Comparison of ENCODE assay signal across 1 cellular context in the genomic region with DNA sequence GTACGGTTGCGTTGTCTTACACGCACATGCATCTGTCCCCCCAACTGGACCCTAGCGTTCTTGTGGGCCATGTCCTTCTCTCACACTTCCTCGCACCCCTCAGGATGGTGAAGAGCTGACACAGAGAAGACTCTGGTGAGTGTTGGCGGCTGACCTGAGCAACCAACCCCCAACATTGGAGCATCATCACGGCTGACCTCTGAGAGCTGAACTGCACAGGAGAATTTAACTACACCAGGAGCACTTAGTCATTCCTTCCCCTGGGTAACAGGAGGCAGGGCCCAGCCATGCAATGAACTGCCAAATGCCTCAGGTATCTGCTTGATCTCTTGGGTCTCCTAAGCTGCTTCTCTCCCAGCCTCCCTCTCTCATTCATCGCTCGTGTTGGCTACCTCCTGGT.
TF ChIP-seq lines count a peak whose summit lies in the region.

No MANE protein-coding gene starts in this region.

TF ChIP-seq in K562, 482 proteins besides CTCF, POLR2A, EP300 and RAD21 (continued from another document):
- no peak for TF ChIP-seq PYGO2 (tag; IDR thresholded peaks at IDR 0.05)
- no peak for TF ChIP-seq HINFP (tag; conservative IDR thresholded peaks at IDR 0.05; ENCODE audit: low read depth)
- peak; percentile 58 for TF ChIP-seq NFE2 (IDR thresholded peaks at IDR 0.05; ENCODE audit: low read depth)
- TF ChIP-seq ELK1 (CRISPR knock-in tag; IDR thresholded peaks at IDR 0.05), result no peak
- TF ChIP-seq ZNF184 (CRISPR knock-in tag; IDR thresholded peaks at IDR 0.05), result no peak
- TF ChIP-seq CHD1 (IDR thresholded peaks at IDR 0.05; ENCODE audit: low read length), result peak; percentile 14
- TF ChIP-seq, protein P1, sequence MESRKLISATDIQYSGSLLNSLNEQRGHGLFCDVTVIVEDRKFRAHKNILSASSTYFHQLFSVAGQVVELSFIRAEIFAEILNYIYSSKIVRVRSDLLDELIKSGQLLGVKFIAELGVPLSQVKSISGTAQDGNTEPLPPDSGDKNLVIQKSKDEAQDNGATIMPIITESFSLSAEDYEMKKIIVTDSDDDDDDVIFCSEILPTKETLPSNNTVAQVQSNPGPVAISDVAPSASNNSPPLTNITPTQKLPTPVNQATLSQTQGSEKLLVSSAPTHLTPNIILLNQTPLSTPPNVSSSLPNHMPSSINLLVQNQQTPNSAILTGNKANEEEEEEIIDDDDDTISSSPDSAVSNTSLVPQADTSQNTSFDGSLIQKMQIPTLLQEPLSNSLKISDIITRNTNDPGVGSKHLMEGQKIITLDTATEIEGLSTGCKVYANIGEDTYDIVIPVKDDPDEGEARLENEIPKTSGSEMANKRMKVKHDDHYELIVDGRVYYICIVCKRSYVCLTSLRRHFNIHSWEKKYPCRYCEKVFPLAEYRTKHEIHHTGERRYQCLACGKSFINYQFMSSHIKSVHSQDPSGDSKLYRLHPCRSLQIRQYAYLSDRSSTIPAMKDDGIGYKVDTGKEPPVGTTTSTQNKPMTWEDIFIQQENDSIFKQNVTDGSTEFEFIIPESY (CRISPR knock-in tag; IDR thresholded peaks at IDR 0.05), result peak; percentile 99
- TF ChIP-seq ZHX1 (conservative IDR thresholded peaks at IDR 0.05; ENCODE audit: low read length), result no peak
- peak; percentile 76 for TF ChIP-seq NR2C1 (IDR thresholded peaks at IDR 0.05)
- peak; percentile 77 for TF ChIP-seq NR2C1 (tag; IDR thresholded peaks at IDR 0.05)
- TF ChIP-seq KDM1A (IDR thresholded peaks at IDR 0.05), result 0 out of 4 replicates have a peak, but pooled peaks of 1 of the 2 experiments have one; percentile 3
- no peak for TF ChIP-seq EGR1 (conservative IDR thresholded peaks at IDR 0.05)
- no peak for TF ChIP-seq ZNF197 (CRISPR knock-in tag; IDR thresholded peaks at IDR 0.05; ENCODE audit: low read depth)
- no peak for TF ChIP-seq GATA2 (CRISPR knock-in tag; IDR thresholded peaks at IDR 0.05)
- TF ChIP-seq SNAPC5 (CRISPR knock-in tag; IDR thresholded peaks at IDR 0.05), result no peak
- TF ChIP-seq FOSL1 (tag; conservative IDR thresholded peaks at IDR 0.05), result peak; percentile 38
- peak; percentile 5; the same call in 1 of the 2 replicates for TF ChIP-seq MTA2 (IDR thresholded peaks at IDR 0.05; ENCODE audit: low read depth)
- no peak for TF ChIP-seq RCOR1 (IDR thresholded peaks at IDR 0.05; ENCODE audit: borderline replicate concordance in 1 of 2, low read depth in 2 of 2, low read length in 2 of 2)
- no peak for TF ChIP-seq E2F3 (CRISPR knock-in tag; IDR thresholded peaks at IDR 0.05)
- no peak for TF ChIP-seq HDAC8 (tag; IDR thresholded peaks at IDR 0.05)
- TF ChIP-seq NR2C2 (CRISPR knock-in tag; IDR thresholded peaks at IDR 0.05), result peak; percentile 85
- TF ChIP-seq NR2C2 (tag; IDR thresholded peaks at IDR 0.05), result peak; percentile 76
- TF ChIP-seq, protein P2, sequence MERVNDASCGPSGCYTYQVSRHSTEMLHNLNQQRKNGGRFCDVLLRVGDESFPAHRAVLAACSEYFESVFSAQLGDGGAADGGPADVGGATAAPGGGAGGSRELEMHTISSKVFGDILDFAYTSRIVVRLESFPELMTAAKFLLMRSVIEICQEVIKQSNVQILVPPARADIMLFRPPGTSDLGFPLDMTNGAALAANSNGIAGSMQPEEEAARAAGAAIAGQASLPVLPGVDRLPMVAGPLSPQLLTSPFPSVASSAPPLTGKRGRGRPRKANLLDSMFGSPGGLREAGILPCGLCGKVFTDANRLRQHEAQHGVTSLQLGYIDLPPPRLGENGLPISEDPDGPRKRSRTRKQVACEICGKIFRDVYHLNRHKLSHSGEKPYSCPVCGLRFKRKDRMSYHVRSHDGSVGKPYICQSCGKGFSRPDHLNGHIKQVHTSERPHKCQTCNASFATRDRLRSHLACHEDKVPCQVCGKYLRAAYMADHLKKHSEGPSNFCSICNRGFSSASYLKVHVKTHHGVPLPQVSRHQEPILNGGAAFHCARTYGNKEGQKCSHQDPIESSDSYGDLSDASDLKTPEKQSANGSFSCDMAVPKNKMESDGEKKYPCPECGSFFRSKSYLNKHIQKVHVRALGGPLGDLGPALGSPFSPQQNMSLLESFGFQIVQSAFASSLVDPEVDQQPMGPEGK (CRISPR knock-in tag; IDR thresholded peaks at IDR 0.05; ENCODE audit: borderline replicate concordance), result no peak
- 0 out of 2 replicates have a peak, but pooled peaks have one; percentile 26 for TF ChIP-seq ZBTB7A (IDR thresholded peaks at IDR 0.05; ENCODE audit: borderline replicate concordance, control insufficient read depth, low read depth, low read length)
- TF ChIP-seq, protein P3, sequence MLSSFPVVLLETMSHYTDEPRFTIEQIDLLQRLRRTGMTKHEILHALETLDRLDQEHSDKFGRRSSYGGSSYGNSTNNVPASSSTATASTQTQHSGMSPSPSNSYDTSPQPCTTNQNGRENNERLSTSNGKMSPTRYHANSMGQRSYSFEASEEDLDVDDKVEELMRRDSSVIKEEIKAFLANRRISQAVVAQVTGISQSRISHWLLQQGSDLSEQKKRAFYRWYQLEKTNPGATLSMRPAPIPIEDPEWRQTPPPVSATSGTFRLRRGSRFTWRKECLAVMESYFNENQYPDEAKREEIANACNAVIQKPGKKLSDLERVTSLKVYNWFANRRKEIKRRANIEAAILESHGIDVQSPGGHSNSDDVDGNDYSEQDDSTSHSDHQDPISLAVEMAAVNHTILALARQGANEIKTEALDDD (IDR thresholded peaks at IDR 0.05), result peak; percentile 34; the same call in 1 of the 2 replicates
- no peak for TF ChIP-seq ARID4B (CRISPR knock-in tag; IDR thresholded peaks at IDR 0.05)
